9 cellular contexts compared by ENCODE assay signal in genomic region chr11:71774603-71775222, GRCh38. TPM values are rescaled to one million over a fixed set of nuclear protein-coding genes. Genes with fewer than 3 reads are reported as not detected.
"Had no signal": no experiment of that assay in that cellular context is flagged by ENCODE, and none has a peak within 500 bp of the region (broad histone marks: within the 10 kb centered on the region; RNA-seq: fewer than 3 reads in every experiment).

No MANE protein-coding gene starts in this region.

- H3K27ac ChIP-seq: GM23248 had no signal

- DNase-seq: GOT3, H7, HFFc6, IMR-90 had no signal

- H3K36me3 ChIP-seq: HAP-1 had no signal

- H3K27ac Mint-ChIP-seq: HFFc6 had no signal

- H3K9ac ChIP-seq: GM23248 had no signal

- H3K4me3 Mint-ChIP-seq: HFFc6 had no signal

- H3K4me3 ChIP-seq: GM23248, HAP-1 had no signal

- ATAC-seq: HCT116 had no signal

- H3K9me3 ChIP-seq: HAP-1 had no signal

- H3K9me3 Mint-ChIP-seq: HFFc6 had no signal

RNA-seq across cellular contexts. Expression of gene DEFB108B, which starts 58.3 kb away (rescaled TPM):
- total RNA-seq: GM23248, H4, H7, HFFc6, HT-29, IMR-90 had no signal
- polyA plus RNA-seq: GM23248, IMR-90 had no signal
